Comparison of ENCODE assay signal across 1 cellular context in the genomic region with DNA sequence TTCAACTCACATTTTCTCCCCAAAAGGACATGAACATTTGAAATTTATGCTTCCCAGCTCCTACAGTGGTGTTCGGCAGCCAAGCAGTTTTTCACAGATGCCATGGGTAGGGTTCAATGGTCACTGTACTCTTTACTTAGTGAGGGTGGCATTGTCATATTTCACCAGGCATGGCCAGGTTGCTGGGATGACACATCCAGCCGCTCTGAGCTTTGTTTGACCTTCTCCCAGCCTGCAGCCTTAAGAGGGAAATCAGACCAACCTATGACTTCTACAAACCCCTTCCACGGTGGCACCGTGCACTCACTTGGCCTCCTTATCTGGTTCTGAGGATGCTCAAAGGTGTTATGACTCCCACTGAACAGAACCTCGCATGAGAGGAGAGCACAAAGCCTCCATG.
TF ChIP-seq lines count a peak whose summit lies in the region.

No MANE protein-coding gene starts in this region.

TF ChIP-seq in HepG2, 621 proteins besides CTCF, POLR2A, EP300 and RAD21 (continued from another document and continues in another):
- TF ChIP-seq LCORL (IDR thresholded peaks at IDR 0.05) (no peak), LCORL (CRISPR knock-in tag; IDR thresholded peaks at IDR 0.05) (peak; percentile 64; the same call in 1 of the 2 replicates), SIX1 (CRISPR knock-in tag; IDR thresholded peaks at IDR 0.05; ENCODE audit: borderline replicate concordance) (peak; percentile 55; the same call in 1 of the 2 replicates), STAG1 (CRISPR knock-in tag; IDR thresholded peaks at IDR 0.05) (no peak; the same call in 1 of the 2 replicates), SALL2 (CRISPR knock-in tag; IDR thresholded peaks at IDR 0.05) (no peak), ELF4 (CRISPR knock-in tag; IDR thresholded peaks at IDR 0.05; ENCODE audit: borderline replicate concordance) (no peak), TP53 (CRISPR knock-in tag; conservative IDR thresholded peaks at IDR 0.05) (no peak), ZNF713 (CRISPR knock-in tag; IDR thresholded peaks at IDR 0.05) (no peak), ZNF24 (IDR thresholded peaks at IDR 0.05) (no peak), ZNF792 (CRISPR knock-in tag; IDR thresholded peaks at IDR 0.05) (0 out of 2 replicates have a peak, but pooled peaks have one; percentile 32), ZNF451 (CRISPR knock-in tag; IDR thresholded peaks at IDR 0.05) (no peak), ZNF570 (CRISPR knock-in tag; IDR thresholded peaks at IDR 0.05; ENCODE audit: borderline replicate concordance) (no peak), ATAD3A (CRISPR knock-in tag; IDR thresholded peaks at IDR 0.05) (no peak), ZNF264 (CRISPR knock-in tag; IDR thresholded peaks at IDR 0.05) (no peak), IRX3 (CRISPR knock-in tag; IDR thresholded peaks at IDR 0.05; ENCODE audit: borderline replicate concordance, low read depth) (no peak), CREB1 (IDR thresholded peaks at IDR 0.05) (no peak), CREB1 (CRISPR knock-in tag; IDR thresholded peaks at IDR 0.05) (no peak), POLR2AphosphoS5 (IDR thresholded peaks at IDR 0.05; ENCODE audit: low read depth, low read length) (no peak), ZNF329 (CRISPR knock-in tag; IDR thresholded peaks at IDR 0.05; ENCODE audit: low read depth) (no peak), ZNF737 (CRISPR knock-in tag; IDR thresholded peaks at IDR 0.05; ENCODE audit: borderline replicate concordance) (no peak), BCL6 (CRISPR knock-in tag; IDR thresholded peaks at IDR 0.05) (peak; percentile 35; the same call in 1 of the 2 replicates), ISL2 (CRISPR knock-in tag; IDR thresholded peaks at IDR 0.05) (no peak), ZNF292 (CRISPR knock-in tag; IDR thresholded peaks at IDR 0.05; ENCODE audit: borderline replicate concordance, low read depth) (peak; percentile 71; the same call in 1 of the 2 replicates), ZNF230 (CRISPR knock-in tag; IDR thresholded peaks at IDR 0.05) (no peak), NCOA2 (CRISPR knock-in tag; IDR thresholded peaks at IDR 0.05) (peak; percentile 52; the same call in 1 of the 2 replicates), ZNF546 (CRISPR knock-in tag; conservative IDR thresholded peaks at IDR 0.05) (no peak), ZSCAN20 (CRISPR knock-in tag; IDR thresholded peaks at IDR 0.05; ENCODE audit: borderline replicate concordance) (no peak), NPAS2 (CRISPR knock-in tag; IDR thresholded peaks at IDR 0.05; ENCODE audit: borderline replicate concordance) (no peak), FOSL1 (CRISPR knock-in tag; IDR thresholded peaks at IDR 0.05; ENCODE audit: borderline replicate concordance) (no peak), ZNF674 (CRISPR knock-in tag; IDR thresholded peaks at IDR 0.05; ENCODE audit: low read depth) (no peak)
- TF ChIP-seq, protein P1, sequence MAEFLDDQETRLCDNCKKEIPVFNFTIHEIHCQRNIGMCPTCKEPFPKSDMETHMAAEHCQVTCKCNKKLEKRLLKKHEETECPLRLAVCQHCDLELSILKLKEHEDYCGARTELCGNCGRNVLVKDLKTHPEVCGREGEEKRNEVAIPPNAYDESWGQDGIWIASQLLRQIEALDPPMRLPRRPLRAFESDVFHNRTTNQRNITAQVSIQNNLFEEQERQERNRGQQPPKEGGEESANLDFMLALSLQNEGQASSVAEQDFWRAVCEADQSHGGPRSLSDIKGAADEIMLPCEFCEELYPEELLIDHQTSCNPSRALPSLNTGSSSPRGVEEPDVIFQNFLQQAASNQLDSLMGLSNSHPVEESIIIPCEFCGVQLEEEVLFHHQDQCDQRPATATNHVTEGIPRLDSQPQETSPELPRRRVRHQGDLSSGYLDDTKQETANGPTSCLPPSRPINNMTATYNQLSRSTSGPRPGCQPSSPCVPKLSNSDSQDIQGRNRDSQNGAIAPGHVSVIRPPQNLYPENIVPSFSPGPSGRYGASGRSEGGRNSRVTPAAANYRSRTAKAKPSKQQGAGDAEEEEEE (CRISPR knock-in tag; IDR thresholded peaks at IDR 0.05; ENCODE audit: borderline replicate concordance): no peak
- TF ChIP-seq, protein P2, sequence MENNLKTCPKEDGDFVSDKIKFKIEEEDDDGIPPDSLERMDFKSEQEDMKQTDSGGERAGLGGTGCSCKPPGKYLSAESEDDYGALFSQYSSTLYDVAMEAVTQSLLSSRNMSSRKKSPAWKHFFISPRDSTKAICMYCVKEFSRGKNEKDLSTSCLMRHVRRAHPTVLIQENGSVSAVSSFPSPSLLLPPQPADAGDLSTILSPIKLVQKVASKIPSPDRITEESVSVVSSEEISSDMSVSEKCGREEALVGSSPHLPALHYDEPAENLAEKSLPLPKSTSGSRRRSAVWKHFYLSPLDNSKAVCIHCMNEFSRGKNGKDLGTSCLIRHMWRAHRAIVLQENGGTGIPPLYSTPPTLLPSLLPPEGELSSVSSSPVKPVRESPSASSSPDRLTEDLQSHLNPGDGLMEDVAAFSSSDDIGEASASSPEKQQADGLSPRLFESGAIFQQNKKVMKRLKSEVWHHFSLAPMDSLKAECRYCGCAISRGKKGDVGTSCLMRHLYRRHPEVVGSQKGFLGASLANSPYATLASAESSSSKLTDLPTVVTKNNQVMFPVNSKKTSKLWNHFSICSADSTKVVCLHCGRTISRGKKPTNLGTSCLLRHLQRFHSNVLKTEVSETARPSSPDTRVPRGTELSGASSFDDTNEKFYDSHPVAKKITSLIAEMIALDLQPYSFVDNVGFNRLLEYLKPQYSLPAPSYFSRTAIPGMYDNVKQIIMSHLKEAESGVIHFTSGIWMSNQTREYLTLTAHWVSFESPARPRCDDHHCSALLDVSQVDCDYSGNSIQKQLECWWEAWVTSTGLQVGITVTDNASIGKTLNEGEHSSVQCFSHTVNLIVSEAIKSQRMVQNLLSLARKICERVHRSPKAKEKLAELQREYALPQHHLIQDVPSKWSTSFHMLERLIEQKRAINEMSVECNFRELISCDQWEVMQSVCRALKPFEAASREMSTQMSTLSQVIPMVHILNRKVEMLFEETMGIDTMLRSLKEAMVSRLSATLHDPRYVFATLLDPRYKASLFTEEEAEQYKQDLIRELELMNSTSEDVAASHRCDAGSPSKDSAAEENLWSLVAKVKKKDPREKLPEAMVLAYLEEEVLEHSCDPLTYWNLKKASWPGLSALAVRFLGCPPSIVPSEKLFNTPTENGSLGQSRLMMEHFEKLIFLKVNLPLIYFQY (CRISPR knock-in tag; IDR thresholded peaks at IDR 0.05; ENCODE audit: borderline replicate concordance): no peak
- TF ChIP-seq, protein P3, sequence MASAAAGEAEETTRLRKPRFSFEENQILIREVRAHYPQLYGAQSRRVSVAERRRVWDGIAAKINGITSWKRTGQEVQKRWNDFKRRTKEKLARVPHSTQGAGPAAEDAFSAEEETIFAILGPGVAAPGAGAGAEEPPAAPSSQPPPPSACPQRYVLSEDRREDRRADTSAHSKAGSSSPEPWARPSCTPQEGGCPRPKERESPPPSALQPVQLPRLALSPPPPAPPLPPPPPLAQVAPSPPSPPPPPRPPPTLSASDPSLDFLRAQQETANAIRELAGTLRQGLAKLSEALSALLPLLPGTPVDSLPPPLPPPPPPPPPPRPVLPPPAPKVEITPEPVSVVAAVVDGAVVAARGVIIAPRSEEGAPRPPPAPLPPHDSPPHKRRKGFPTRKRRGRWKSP (CRISPR knock-in tag; IDR thresholded peaks at IDR 0.05): no peak
- TF ChIP-seq, protein P4, sequence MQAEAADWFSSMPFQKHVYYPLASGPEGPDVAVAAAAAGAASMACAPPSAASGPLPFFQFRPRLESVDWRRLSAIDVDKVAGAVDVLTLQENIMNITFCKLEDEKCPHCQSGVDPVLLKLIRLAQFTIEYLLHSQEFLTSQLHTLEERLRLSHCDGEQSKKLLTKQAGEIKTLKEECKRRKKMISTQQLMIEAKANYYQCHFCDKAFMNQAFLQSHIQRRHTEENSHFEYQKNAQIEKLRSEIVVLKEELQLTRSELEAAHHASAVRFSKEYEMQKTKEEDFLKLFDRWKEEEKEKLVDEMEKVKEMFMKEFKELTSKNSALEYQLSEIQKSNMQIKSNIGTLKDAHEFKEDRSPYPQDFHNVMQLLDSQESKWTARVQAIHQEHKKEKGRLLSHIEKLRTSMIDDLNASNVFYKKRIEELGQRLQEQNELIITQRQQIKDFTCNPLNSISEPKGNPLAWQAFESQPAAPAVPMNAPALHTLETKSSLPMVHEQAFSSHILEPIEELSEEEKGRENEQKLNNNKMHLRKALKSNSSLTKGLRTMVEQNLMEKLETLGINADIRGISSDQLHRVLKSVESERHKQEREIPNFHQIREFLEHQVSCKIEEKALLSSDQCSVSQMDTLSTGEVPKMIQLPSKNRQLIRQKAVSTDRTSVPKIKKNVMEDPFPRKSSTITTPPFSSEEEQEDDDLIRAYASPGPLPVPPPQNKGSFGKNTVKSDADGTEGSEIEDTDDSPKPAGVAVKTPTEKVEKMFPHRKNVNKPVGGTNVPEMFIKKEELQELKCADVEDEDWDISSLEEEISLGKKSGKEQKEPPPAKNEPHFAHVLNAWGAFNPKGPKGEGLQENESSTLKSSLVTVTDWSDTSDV (CRISPR knock-in tag; IDR thresholded peaks at IDR 0.05): no peak
- TF ChIP-seq, protein P5, sequence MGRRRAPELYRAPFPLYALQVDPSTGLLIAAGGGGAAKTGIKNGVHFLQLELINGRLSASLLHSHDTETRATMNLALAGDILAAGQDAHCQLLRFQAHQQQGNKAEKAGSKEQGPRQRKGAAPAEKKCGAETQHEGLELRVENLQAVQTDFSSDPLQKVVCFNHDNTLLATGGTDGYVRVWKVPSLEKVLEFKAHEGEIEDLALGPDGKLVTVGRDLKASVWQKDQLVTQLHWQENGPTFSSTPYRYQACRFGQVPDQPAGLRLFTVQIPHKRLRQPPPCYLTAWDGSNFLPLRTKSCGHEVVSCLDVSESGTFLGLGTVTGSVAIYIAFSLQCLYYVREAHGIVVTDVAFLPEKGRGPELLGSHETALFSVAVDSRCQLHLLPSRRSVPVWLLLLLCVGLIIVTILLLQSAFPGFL (CRISPR knock-in tag; IDR thresholded peaks at IDR 0.05): no peak
- TF ChIP-seq, protein P6, sequence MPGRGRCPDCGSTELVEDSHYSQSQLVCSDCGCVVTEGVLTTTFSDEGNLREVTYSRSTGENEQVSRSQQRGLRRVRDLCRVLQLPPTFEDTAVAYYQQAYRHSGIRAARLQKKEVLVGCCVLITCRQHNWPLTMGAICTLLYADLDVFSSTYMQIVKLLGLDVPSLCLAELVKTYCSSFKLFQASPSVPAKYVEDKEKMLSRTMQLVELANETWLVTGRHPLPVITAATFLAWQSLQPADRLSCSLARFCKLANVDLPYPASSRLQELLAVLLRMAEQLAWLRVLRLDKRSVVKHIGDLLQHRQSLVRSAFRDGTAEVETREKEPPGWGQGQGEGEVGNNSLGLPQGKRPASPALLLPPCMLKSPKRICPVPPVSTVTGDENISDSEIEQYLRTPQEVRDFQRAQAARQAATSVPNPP (CRISPR knock-in tag; IDR thresholded peaks at IDR 0.05): no peak
- TF ChIP-seq, protein P7, sequence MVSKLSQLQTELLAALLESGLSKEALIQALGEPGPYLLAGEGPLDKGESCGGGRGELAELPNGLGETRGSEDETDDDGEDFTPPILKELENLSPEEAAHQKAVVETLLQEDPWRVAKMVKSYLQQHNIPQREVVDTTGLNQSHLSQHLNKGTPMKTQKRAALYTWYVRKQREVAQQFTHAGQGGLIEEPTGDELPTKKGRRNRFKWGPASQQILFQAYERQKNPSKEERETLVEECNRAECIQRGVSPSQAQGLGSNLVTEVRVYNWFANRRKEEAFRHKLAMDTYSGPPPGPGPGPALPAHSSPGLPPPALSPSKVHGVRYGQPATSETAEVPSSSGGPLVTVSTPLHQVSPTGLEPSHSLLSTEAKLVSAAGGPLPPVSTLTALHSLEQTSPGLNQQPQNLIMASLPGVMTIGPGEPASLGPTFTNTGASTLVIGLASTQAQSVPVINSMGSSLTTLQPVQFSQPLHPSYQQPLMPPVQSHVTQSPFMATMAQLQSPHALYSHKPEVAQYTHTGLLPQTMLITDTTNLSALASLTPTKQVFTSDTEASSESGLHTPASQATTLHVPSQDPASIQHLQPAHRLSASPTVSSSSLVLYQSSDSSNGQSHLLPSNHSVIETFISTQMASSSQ (IDR thresholded peaks at IDR 0.05; ENCODE audit: low read depth): no peak
- TF ChIP-seq, protein P7 (CRISPR knock-in tag; IDR thresholded peaks at IDR 0.05; ENCODE audit: borderline replicate concordance): no peak
- TF ChIP-seq, protein P8, sequence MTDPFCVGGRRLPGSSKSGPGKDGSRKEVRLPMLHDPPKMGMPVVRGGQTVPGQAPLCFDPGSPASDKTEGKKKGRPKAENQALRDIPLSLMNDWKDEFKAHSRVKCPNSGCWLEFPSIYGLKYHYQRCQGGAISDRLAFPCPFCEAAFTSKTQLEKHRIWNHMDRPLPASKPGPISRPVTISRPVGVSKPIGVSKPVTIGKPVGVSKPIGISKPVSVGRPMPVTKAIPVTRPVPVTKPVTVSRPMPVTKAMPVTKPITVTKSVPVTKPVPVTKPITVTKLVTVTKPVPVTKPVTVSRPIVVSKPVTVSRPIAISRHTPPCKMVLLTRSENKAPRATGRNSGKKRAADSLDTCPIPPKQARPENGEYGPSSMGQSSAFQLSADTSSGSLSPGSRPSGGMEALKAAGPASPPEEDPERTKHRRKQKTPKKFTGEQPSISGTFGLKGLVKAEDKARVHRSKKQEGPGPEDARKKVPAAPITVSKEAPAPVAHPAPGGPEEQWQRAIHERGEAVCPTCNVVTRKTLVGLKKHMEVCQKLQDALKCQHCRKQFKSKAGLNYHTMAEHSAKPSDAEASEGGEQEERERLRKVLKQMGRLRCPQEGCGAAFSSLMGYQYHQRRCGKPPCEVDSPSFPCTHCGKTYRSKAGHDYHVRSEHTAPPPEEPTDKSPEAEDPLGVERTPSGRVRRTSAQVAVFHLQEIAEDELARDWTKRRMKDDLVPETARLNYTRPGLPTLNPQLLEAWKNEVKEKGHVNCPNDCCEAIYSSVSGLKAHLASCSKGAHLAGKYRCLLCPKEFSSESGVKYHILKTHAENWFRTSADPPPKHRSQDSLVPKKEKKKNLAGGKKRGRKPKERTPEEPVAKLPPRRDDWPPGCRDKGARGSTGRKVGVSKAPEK (CRISPR knock-in tag; IDR thresholded peaks at IDR 0.05; ENCODE audit: borderline replicate concordance): 0 out of 2 replicates have a peak, but pooled peaks have one; percentile 21
